1 cellular context compared by ENCODE assay signal in the genomic region with DNA sequence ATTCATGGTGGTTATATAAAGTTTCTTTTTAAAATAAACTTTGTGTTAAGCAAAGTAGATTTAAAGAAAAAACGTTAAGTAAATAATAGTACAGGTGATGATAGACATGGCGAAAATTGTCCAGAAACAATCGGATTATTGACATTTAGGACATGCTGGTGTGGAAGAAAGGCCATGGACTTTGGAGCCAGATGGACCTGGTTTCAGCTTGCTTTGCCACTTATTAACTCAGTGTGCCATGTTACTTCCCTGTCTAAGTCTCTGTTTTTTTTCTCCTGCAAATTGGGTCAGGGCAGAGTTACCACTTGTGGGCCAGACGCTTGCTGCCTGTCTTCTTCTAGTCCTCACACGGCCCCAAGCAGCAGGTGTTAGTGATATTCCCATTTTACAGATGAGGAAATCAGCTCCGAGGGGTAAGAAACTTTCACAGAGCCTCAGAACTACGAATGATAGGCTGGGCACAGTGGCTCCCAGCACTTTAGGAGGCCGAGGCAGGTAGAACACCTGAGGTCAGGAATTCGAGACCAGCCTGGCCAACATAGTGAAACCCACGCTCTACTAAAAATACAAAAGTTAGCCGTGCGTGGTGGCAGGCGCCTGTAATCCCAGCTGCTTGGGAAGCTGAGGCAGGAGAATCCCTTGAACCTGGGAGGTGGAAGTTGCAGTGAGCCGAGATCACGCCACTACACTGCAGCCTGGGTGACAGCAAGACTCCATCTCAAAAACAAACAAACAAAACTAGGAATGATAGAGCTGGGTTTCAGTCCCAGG.
TF ChIP-seq lines count a peak whose summit lies in the region.

No MANE protein-coding gene starts in this region.

TF ChIP-seq in HepG2, 621 proteins besides CTCF, POLR2A, EP300 and RAD21 (continued from another document and continues in another):
- TF ChIP-seq, protein P1, sequence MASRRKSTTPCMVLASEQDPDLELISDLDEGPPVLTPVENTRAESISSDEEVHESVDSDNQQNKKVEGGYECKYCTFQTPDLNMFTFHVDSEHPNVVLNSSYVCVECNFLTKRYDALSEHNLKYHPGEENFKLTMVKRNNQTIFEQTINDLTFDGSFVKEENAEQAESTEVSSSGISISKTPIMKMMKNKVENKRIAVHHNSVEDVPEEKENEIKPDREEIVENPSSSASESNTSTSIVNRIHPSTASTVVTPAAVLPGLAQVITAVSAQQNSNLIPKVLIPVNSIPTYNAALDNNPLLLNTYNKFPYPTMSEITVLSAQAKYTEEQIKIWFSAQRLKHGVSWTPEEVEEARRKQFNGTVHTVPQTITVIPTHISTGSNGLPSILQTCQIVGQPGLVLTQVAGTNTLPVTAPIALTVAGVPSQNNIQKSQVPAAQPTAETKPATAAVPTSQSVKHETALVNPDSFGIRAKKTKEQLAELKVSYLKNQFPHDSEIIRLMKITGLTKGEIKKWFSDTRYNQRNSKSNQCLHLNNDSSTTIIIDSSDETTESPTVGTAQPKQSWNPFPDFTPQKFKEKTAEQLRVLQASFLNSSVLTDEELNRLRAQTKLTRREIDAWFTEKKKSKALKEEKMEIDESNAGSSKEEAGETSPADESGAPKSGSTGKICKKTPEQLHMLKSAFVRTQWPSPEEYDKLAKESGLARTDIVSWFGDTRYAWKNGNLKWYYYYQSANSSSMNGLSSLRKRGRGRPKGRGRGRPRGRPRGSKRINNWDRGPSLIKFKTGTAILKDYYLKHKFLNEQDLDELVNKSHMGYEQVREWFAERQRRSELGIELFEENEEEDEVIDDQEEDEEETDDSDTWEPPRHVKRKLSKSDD (CRISPR knock-in tag; IDR thresholded peaks at IDR 0.05; ENCODE audit: low read depth): no peak
- TF ChIP-seq MED13 (CRISPR knock-in tag; IDR thresholded peaks at IDR 0.05) (no peak; the same call in 1 of the 2 replicates), CSRNP1 (CRISPR knock-in tag; IDR thresholded peaks at IDR 0.05) (peak; percentile 50; the same call in 1 of the 2 replicates), ZNF296 (CRISPR knock-in tag; conservative IDR thresholded peaks at IDR 0.05) (no peak), ZNF570 (CRISPR knock-in tag; IDR thresholded peaks at IDR 0.05; ENCODE audit: borderline replicate concordance) (no peak), POLR2G (IDR thresholded peaks at IDR 0.05; ENCODE audit: low read depth, low read length) (peak; percentile 95), FOXA1 (IDR thresholded peaks at IDR 0.05) (peak; percentile 94), FOXA1 (CRISPR knock-in tag; IDR thresholded peaks at IDR 0.05) (peak; percentile 92), BATF2 (CRISPR knock-in tag; IDR thresholded peaks at IDR 0.05) (no peak), IKZF4 (CRISPR knock-in tag; IDR thresholded peaks at IDR 0.05; ENCODE audit: borderline replicate concordance, low read depth, not compliant biosample characterization) (peak; percentile 21), ZNF234 (CRISPR knock-in tag; conservative IDR thresholded peaks at IDR 0.05) (no peak), ZNF263 (CRISPR knock-in tag; IDR thresholded peaks at IDR 0.05) (no peak; the same call in 1 of the 2 replicates), ZFP62 (CRISPR knock-in tag; IDR thresholded peaks at IDR 0.05) (no peak), RARA (CRISPR knock-in tag; IDR thresholded peaks at IDR 0.05) (peak; percentile 94), ZNF17 (CRISPR knock-in tag; IDR thresholded peaks at IDR 0.05) (peak; percentile 63; the same call in 1 of the 2 replicates), SAFB2 (CRISPR knock-in tag; IDR thresholded peaks at IDR 0.05; ENCODE audit: borderline replicate concordance, low read depth) (peak; percentile 35; the same call in 1 of the 2 replicates), ZNF616 (CRISPR knock-in tag; IDR thresholded peaks at IDR 0.05; ENCODE audit: low read depth) (0 out of 2 replicates have a peak, but pooled peaks have one; percentile 32), DNMT3B (CRISPR knock-in tag; conservative IDR thresholded peaks at IDR 0.05) (no peak), ZKSCAN1 (IDR thresholded peaks at IDR 0.05; ENCODE audit: low read length) (peak; percentile 50; the same call in 1 of the 2 replicates), SIX4 (CRISPR knock-in tag; IDR thresholded peaks at IDR 0.05) (peak; percentile 97), ZNF317 (CRISPR knock-in tag; IDR thresholded peaks at IDR 0.05) (peak; percentile 36), RBAK (CRISPR knock-in tag; IDR thresholded peaks at IDR 0.05) (no peak), NR2F2 (IDR thresholded peaks at IDR 0.05; ENCODE audit: borderline replicate concordance, low read depth) (peak; percentile 48), ZNF547 (CRISPR knock-in tag; IDR thresholded peaks at IDR 0.05) (peak; percentile 90), ZNF747 (CRISPR knock-in tag; IDR thresholded peaks at IDR 0.05; ENCODE audit: borderline replicate concordance) (peak; percentile 66), PTBP1 (IDR thresholded peaks at IDR 0.05; ENCODE audit: low read depth, low read length, poor library complexity, severe bottlenecking) (no peak), ATF4 (CRISPR knock-in tag; IDR thresholded peaks at IDR 0.05) (no peak), ZBTB25 (CRISPR knock-in tag; IDR thresholded peaks at IDR 0.05) (0 out of 2 replicates have a peak, but pooled peaks have one; percentile 37), NCOA2 (CRISPR knock-in tag; IDR thresholded peaks at IDR 0.05) (peak; percentile 96), TCF7 (IDR thresholded peaks at IDR 0.05; ENCODE audit: low read depth) (0 out of 2 replicates have a peak, but pooled peaks have one; percentile 12)
- TF ChIP-seq, protein P2, sequence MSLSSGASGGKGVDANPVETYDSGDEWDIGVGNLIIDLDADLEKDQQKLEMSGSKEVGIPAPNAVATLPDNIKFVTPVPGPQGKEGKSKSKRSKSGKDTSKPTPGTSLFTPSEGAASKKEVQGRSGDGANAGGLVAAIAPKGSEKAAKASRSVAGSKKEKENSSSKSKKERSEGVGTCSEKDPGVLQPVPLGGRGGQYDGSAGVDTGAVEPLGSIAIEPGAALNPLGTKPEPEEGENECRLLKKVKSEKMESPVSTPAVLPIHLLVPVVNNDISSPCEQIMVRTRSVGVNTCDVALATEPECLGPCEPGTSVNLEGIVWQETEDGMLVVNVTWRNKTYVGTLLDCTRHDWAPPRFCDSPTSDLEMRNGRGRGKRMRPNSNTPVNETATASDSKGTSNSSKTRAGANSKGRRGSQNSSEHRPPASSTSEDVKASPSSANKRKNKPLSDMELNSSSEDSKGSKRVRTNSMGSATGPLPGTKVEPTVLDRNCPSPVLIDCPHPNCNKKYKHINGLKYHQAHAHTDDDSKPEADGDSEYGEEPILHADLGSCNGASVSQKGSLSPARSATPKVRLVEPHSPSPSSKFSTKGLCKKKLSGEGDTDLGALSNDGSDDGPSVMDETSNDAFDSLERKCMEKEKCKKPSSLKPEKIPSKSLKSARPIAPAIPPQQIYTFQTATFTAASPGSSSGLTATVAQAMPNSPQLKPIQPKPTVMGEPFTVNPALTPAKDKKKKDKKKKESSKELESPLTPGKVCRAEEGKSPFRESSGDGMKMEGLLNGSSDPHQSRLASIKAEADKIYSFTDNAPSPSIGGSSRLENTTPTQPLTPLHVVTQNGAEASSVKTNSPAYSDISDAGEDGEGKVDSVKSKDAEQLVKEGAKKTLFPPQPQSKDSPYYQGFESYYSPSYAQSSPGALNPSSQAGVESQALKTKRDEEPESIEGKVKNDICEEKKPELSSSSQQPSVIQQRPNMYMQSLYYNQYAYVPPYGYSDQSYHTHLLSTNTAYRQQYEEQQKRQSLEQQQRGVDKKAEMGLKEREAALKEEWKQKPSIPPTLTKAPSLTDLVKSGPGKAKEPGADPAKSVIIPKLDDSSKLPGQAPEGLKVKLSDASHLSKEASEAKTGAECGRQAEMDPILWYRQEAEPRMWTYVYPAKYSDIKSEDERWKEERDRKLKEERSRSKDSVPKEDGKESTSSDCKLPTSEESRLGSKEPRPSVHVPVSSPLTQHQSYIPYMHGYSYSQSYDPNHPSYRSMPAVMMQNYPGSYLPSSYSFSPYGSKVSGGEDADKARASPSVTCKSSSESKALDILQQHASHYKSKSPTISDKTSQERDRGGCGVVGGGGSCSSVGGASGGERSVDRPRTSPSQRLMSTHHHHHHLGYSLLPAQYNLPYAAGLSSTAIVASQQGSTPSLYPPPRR (CRISPR knock-in tag; IDR thresholded peaks at IDR 0.05; ENCODE audit: borderline replicate concordance): peak; percentile 78; the same call in 1 of the 2 replicates
- TF ChIP-seq, protein P3, sequence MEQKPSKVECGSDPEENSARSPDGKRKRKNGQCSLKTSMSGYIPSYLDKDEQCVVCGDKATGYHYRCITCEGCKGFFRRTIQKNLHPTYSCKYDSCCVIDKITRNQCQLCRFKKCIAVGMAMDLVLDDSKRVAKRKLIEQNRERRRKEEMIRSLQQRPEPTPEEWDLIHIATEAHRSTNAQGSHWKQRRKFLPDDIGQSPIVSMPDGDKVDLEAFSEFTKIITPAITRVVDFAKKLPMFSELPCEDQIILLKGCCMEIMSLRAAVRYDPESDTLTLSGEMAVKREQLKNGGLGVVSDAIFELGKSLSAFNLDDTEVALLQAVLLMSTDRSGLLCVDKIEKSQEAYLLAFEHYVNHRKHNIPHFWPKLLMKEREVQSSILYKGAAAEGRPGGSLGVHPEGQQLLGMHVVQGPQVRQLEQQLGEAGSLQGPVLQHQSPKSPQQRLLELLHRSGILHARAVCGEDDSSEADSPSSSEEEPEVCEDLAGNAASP (CRISPR knock-in tag; IDR thresholded peaks at IDR 0.05; ENCODE audit: borderline replicate concordance): peak; percentile 90; the same call in 1 of the 2 replicates
- TF ChIP-seq, protein P4, sequence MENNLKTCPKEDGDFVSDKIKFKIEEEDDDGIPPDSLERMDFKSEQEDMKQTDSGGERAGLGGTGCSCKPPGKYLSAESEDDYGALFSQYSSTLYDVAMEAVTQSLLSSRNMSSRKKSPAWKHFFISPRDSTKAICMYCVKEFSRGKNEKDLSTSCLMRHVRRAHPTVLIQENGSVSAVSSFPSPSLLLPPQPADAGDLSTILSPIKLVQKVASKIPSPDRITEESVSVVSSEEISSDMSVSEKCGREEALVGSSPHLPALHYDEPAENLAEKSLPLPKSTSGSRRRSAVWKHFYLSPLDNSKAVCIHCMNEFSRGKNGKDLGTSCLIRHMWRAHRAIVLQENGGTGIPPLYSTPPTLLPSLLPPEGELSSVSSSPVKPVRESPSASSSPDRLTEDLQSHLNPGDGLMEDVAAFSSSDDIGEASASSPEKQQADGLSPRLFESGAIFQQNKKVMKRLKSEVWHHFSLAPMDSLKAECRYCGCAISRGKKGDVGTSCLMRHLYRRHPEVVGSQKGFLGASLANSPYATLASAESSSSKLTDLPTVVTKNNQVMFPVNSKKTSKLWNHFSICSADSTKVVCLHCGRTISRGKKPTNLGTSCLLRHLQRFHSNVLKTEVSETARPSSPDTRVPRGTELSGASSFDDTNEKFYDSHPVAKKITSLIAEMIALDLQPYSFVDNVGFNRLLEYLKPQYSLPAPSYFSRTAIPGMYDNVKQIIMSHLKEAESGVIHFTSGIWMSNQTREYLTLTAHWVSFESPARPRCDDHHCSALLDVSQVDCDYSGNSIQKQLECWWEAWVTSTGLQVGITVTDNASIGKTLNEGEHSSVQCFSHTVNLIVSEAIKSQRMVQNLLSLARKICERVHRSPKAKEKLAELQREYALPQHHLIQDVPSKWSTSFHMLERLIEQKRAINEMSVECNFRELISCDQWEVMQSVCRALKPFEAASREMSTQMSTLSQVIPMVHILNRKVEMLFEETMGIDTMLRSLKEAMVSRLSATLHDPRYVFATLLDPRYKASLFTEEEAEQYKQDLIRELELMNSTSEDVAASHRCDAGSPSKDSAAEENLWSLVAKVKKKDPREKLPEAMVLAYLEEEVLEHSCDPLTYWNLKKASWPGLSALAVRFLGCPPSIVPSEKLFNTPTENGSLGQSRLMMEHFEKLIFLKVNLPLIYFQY (CRISPR knock-in tag; IDR thresholded peaks at IDR 0.05; ENCODE audit: borderline replicate concordance): peak; percentile 99
- TF ChIP-seq, protein P5, sequence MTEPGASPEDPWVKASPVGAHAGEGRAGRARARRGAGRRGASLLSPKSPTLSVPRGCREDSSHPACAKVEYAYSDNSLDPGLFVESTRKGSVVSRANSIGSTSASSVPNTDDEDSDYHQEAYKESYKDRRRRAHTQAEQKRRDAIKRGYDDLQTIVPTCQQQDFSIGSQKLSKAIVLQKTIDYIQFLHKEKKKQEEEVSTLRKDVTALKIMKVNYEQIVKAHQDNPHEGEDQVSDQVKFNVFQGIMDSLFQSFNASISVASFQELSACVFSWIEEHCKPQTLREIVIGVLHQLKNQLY (CRISPR knock-in tag; IDR thresholded peaks at IDR 0.05): peak; percentile 86
